In genomic region chr11:75966546-75967287, GRCh38 we compare ENCODE assay signal across 1 cellular context.
TF ChIP-seq lines count a peak whose summit lies in the region.

No MANE protein-coding gene starts in this region.

TF ChIP-seq in WTC11, 78 proteins besides CTCF, POLR2A, EP300 and RAD21 (continued from another document):
- no peak for TF ChIP-seq ATF6 (CRISPR knock-in tag; IDR thresholded peaks at IDR 0.05)
- no peak for TF ChIP-seq ZNF121 (CRISPR knock-in tag; IDR thresholded peaks at IDR 0.05)
- no peak for TF ChIP-seq ELF4 (CRISPR knock-in tag; IDR thresholded peaks at IDR 0.05; ENCODE audit: low read depth)
- TF ChIP-seq NFATC4 (CRISPR knock-in tag; IDR thresholded peaks at IDR 0.05): no peak
- TF ChIP-seq IRF2 (CRISPR knock-in tag; IDR thresholded peaks at IDR 0.05; ENCODE audit: borderline replicate concordance, low read depth): no peak
- no peak for TF ChIP-seq ZNF416 (CRISPR knock-in tag; IDR thresholded peaks at IDR 0.05)
